Comparison of ENCODE assay signal across 9 cellular contexts in the genomic region with DNA sequence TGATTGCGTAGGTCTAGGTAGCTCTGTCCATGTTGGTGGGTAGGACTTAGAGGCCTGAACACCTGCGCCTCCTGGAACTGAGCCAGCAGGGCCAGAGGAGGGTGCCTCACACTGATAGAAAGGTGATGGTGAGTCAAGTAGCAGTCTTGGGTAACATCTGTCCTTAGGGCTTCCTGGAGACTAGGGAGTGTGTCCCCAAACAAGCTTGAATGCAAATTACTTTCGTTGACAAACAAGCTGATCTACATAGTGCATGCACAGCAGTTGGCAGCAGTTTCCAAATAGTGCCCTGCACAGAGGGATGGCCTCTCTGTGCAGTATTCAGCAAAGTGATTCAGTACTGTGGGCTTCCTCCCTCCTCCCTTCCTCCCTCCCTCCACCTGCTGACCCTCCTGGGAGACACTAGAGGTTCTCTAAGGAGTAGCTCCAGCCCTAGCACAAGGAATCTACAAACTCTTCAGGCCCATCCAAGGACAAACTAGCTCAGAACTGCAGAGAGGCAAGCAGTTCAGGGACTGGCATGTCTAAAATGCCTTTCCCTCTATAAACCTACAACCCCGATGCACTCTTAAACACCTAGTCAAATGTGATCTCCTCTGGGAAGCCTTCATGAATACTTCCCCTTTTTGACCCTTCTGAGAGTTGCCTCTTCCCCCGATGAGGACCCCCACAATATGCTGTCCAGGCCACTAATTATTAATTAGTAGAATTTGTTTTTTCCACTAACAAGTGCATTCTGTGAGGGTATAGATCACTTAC.
DNase-seq lines count a peak whose midpoint lies in the region; ATAC-seq and TF ChIP-seq lines count a peak whose summit lies in the region.
"Had no signal": no experiment of that assay in that cellular context is flagged by ENCODE, and none has a peak within 500 bp of the region (broad histone marks: within the 10 kb centered on the region; RNA-seq: fewer than 3 reads in every experiment).

No MANE protein-coding gene starts in this region.

- peak overlapping the region in 7 of 8 donors; percentile 46 to 84 (median 59) for H3K4me3 Mint-ChIP-seq in naive B cell
- H3K4me3 Mint-ChIP-seq in endothelial cell (ENCODE audit: unreplicated experiment), result no peak overlapping the region
- H3K4me3 Mint-ChIP-seq: nephron had no signal

- ATAC-seq in GM19043 (IDR thresholded peaks at IDR 0.05; ENCODE audit: low read depth, unreplicated experiment) (peak; percentile 82), HG02798 (IDR thresholded peaks at IDR 0.05; ENCODE audit: poor library complexity, unreplicated experiment) (peak; percentile 83), naive B cell (ENCODE audit: low read depth in 2 of 2) (peak; percentile 25 to 67)
- no peak for ATAC-seq in stimulated activated naive CD8-positive, alpha-beta T cell treated with anti-CD3 and anti-CD28 coated beads, Interleukin-15, Interleukin-2, amounts not matched to agents 100 U/mL and 50 U/mL, for 24 hours

- peak overlapping the region in 5 of 6 donors; percentile 31 to 76 (median 63) for H3K27ac Mint-ChIP-seq in naive B cell
- H3K27ac Mint-ChIP-seq in endothelial cell (ENCODE audit: unreplicated experiment), result no peak overlapping the region
- H3K27ac Mint-ChIP-seq: nephron had no signal

- peaks cover 0 to 1% (median 0%) of the 10 kb centered on the region in 3 donors for H3K27me3 Mint-ChIP-seq in naive B cell
- no peaks in the 10 kb centered on the region for H3K27me3 Mint-ChIP-seq in endothelial cell (ENCODE audit: unreplicated experiment)

- H3K36me3 Mint-ChIP-seq in naive B cell (no peaks in the 10 kb centered on the region), endothelial cell (ENCODE audit: low read depth, unreplicated experiment) (no peaks in the 10 kb centered on the region)

- TF ChIP-seq CTCF in endothelial cell (IDR thresholded peaks at IDR 0.05; ENCODE audit: unreplicated experiment), result no peak

- H3K9me3 Mint-ChIP-seq in naive B cell (no peaks in the 10 kb centered on the region), endothelial cell (ENCODE audit: unreplicated experiment) (no peaks in the 10 kb centered on the region)
- H3K9me3 Mint-ChIP-seq: nephron had no signal

- DNase-seq in NCI-H2029 (lab: John Stamatoyannopoulos, UW), result peak; percentile 59
- DNase-seq in naive B cell, result no peak
- DNase-seq in middle frontal gyrus (ENCODE audit: extremely low spot score, low spot score), result no peak
- DNase-seq in NCI-H2107 treated with DMSO at 0.1 percent for 48 hours (lab: John Stamatoyannopoulos, UW; ENCODE audit: unreplicated experiment), result no peak
- no peak for DNase-seq in endothelial cell (ENCODE audit: low spot score)
- DNase-seq in stimulated activated naive CD8-positive, alpha-beta T cell treated with anti-CD3 and anti-CD28 coated beads, Interleukin-15, Interleukin-2, amounts not matched to agents 100 U/mL and 50 U/mL, for 24 hours, result no peak

- peaks cover 37 to 44% (median 41%) of the 10 kb centered on the region in 3 donors for H3K4me1 Mint-ChIP-seq in naive B cell
- no peaks in the 10 kb centered on the region for H3K4me1 Mint-ChIP-seq in endothelial cell (ENCODE audit: unreplicated experiment)
